23 cellular contexts compared by ENCODE assay signal in genomic region chr5:112614285-112614684, GRCh38.
"Had no signal": no experiment of that assay in that cellular context is flagged by ENCODE, and none has a peak within 500 bp of the region (broad histone marks: within the 10 kb centered on the region; RNA-seq: fewer than 3 reads in every experiment).

No MANE protein-coding gene starts in this region.

- H3K4me3 ChIP-seq: ascending aorta, body of pancreas had no signal

- H3K27me3 ChIP-seq: ascending aorta, body of pancreas had no signal

- H3K4me1 ChIP-seq: ascending aorta had no signal

- H3K27ac ChIP-seq: ascending aorta, body of pancreas had no signal

- DNase-seq: activated B cell treated with CpG ODN at 0.5 μM for 24 hours; activated CD4-positive, alpha-beta T cell treated with anti-CD3 and anti-CD28 coated beads for 1 hour; activated CD4-positive, alpha-beta T cell treated with anti-CD3 and anti-CD28 coated beads, Interleukin-2, amount 10 ng/mL, durations not matched to agents 24 days and 14 days; activated CD4-positive, alpha-beta T cell treated with anti-CD3 and anti-CD28 coated beads, Interleukin-2, amount 50 U/mL, for 48 hours; activated CD8-positive, alpha-beta memory T cell treated with anti-CD3 and anti-CD28 coated beads, Interleukin-2, amount 10 ng/mL, durations not matched to agents 7 days and 5 days; activated effector memory CD4-positive, alpha-beta T cell treated with Interleukin-2 at 50 U/mL for 16 hours; activated naive CD4-positive, alpha-beta T cell; activated T-cell treated with anti-CD3 and anti-CD28 coated beads, Interleukin-2, amount 50 U/mL, for 24 hours; amniotic stem cell; body of pancreas; KG1; NCI-H1092; NCI-H1417 treated with DMSO at 0.1 percent for 48 hours; NCI-H1694; NCI-H2029 treated with DMSO at 0.1 percent for 48 hours; NCI-H2171; NCI-H2227 treated with DMSO at 0.1 percent for 48 hours; NCI-H446 treated with DMSO at 0.1 percent for 48 hours; NCI-H526 treated with DMSO at 0.1 percent for 48 hours; RPMI8226 had no signal

- ATAC-seq: activated CD8-positive, alpha-beta memory T cell treated with anti-CD3 and anti-CD28 coated beads, Interleukin-2, amount 10 ng/mL, durations not matched to agents 7 days and 5 days; body of pancreas; Panc1; Right ventricle myocardium inferior had no signal

- H3K36me3 ChIP-seq: ascending aorta had no signal

- H3K9me3 ChIP-seq: ascending aorta, body of pancreas had no signal
